In genomic region chr5:55633574-55634203, GRCh38 we compare ENCODE assay signal across 10 cellular contexts.
DNase-seq lines count a peak whose midpoint lies in the region; ATAC-seq and TF ChIP-seq lines count a peak whose summit lies in the region.
"Had no signal": no experiment of that assay in that cellular context is flagged by ENCODE, and none has a peak within 500 bp of the region (broad histone marks: within the 10 kb centered on the region; RNA-seq: fewer than 3 reads in every experiment).

No MANE protein-coding gene starts in this region.

- H3K36me3 Mint-ChIP-seq in activated CD4-positive, alpha-beta memory T cell treated with anti-CD3 and anti-CD28 coated beads, Interleukin-2, amount 10 ng/mL, durations not matched to agents 7 days and 5 days (ENCODE audit: low read depth) = peaks cover 14% of the 10 kb centered on the region
- peaks cover 5% of the 10 kb centered on the region for H3K36me3 Mint-ChIP-seq in activated CD4-positive, alpha-beta memory T cell treated with anti-CD3 and anti-CD28 coated beads for 36 hours
- peaks cover 3% of the 10 kb centered on the region; the same call in 1 of the 2 replicates for H3K36me3 Mint-ChIP-seq in WTC11

- CTCF ChIA-PET in activated CD4-positive, alpha-beta memory T cell treated with anti-CD3 and anti-CD28 coated beads, Interleukin-2, amount 10 ng/mL, durations not matched to agents 7 days and 5 days (lab: Charles Lee) = no interaction called here
- CTCF ChIA-PET in activated CD4-positive, alpha-beta memory T cell treated with anti-CD3 and anti-CD28 coated beads for 36 hours (lab: Charles Lee) = no interaction called here
- CTCF ChIA-PET in WTC11 (lab: Charles Lee) = no interaction called here

- H3K27ac Mint-ChIP-seq in activated CD4-positive, alpha-beta memory T cell treated with anti-CD3 and anti-CD28 coated beads, Interleukin-2, amount 10 ng/mL, durations not matched to agents 7 days and 5 days = peak overlapping the region; percentile 29
- no peak overlapping the region for H3K27ac Mint-ChIP-seq in activated CD4-positive, alpha-beta memory T cell treated with anti-CD3 and anti-CD28 coated beads for 36 hours
- peak overlapping the region; percentile 11; the same call in 1 of the 2 replicates for H3K27ac Mint-ChIP-seq in WTC11

- intact Hi-C loops in activated CD4-positive, alpha-beta memory T cell treated with anti-CD3 and anti-CD28 coated beads for 36 hours (cut with micrococcal nuclease) = no loop called here
- intact Hi-C loops in tibial artery (cut with DNase I; ENCODE audit: low total_unique reads) = no loop called here

- H3K27me3 ChIP-seq in right atrium auricular region (no peaks in the 10 kb centered on the region), tibial artery (no peaks in the 10 kb centered on the region)
- H3K27me3 ChIP-seq: BLaER1 had no signal

- no peak for ATAC-seq in WTC11
- no peak for ATAC-seq in GM18517 (IDR thresholded peaks at IDR 0.05; ENCODE audit: unreplicated experiment)

- peak overlapping the region; percentile 75 to 88 for H3K27ac ChIP-seq in right atrium auricular region
- peak overlapping the region; percentile 53 to 57 for H3K27ac ChIP-seq in tibial artery
- H3K27ac ChIP-seq: BLaER1 had no signal

- H3K4me3 ChIP-seq in right atrium auricular region (peak overlapping the region in 1 of 2 donors; percentile 6), tibial artery (no peak overlapping the region)
- H3K4me3 ChIP-seq: BLaER1 had no signal

- H3K4me3 Mint-ChIP-seq in activated CD4-positive, alpha-beta memory T cell treated with anti-CD3 and anti-CD28 coated beads, Interleukin-2, amount 10 ng/mL, durations not matched to agents 7 days and 5 days = no peak overlapping the region
- H3K4me3 Mint-ChIP-seq in activated CD4-positive, alpha-beta memory T cell treated with anti-CD3 and anti-CD28 coated beads for 36 hours = no peak overlapping the region
- no peak overlapping the region for H3K4me3 Mint-ChIP-seq in WTC11

- TF ChIP-seq CTCF in WTC11 (IDR thresholded peaks at IDR 0.05) = no peak
- no peak for TF ChIP-seq CTCF in right atrium auricular region (IDR thresholded peaks at IDR 0.05)
- TF ChIP-seq CTCF in tibial artery (IDR thresholded peaks at IDR 0.05) = no peak
- no peak for TF ChIP-seq CTCF in GM20000 (IDR thresholded peaks at IDR 0.05; ENCODE audit: extremely low read depth, missing control alignments)

- no peaks in the 10 kb centered on the region for H3K36me3 ChIP-seq in right atrium auricular region
- no peaks in the 10 kb centered on the region for H3K36me3 ChIP-seq in tibial artery

- H3K4me1 ChIP-seq in right atrium auricular region = peaks cover 0 to 39% of the 10 kb centered on the region in 2 donors
- peaks cover 0 to 51% (median 13%) of the 10 kb centered on the region in 4 donors for H3K4me1 ChIP-seq in tibial artery
- H3K4me1 ChIP-seq: BLaER1 had no signal

- POLR2A ChIA-PET in activated CD4-positive, alpha-beta memory T cell treated with anti-CD3 and anti-CD28 coated beads, Interleukin-2, amount 10 ng/mL, durations not matched to agents 7 days and 5 days (lab: Charles Lee) = no interaction called here
- POLR2A ChIA-PET in activated CD4-positive, alpha-beta memory T cell treated with anti-CD3 and anti-CD28 coated beads for 36 hours (lab: Charles Lee) = no interaction called here
- POLR2A ChIA-PET in WTC11 (lab: Charles Lee) = no interaction called here

- no peak for DNase-seq in activated CD4-positive, alpha-beta memory T cell treated with anti-CD3 and anti-CD28 coated beads, Interleukin-2, amount 10 ng/mL, durations not matched to agents 7 days and 5 days
- no peak for DNase-seq in activated CD4-positive, alpha-beta memory T cell treated with anti-CD3 and anti-CD28 coated beads for 36 hours
- no peak for DNase-seq in WTC11 (ENCODE audit: low spot score)
- DNase-seq in right atrium auricular region (ENCODE audit: low spot score) = peak; percentile 69
- no peak for DNase-seq in tibial artery
- DNase-seq in GM20000 (ENCODE audit: low spot score) = no peak
- no peak for DNase-seq in activated T-cell treated with anti-CD3 and anti-CD28 coated beads for 4 hours
- DNase-seq: NCI-H1105 had no signal

- no peaks in the 10 kb centered on the region for H3K9me3 ChIP-seq in right atrium auricular region
- H3K9me3 ChIP-seq in tibial artery = no peaks in the 10 kb centered on the region
- H3K9me3 ChIP-seq: BLaER1 had no signal

- H3K27me3 Mint-ChIP-seq in activated CD4-positive, alpha-beta memory T cell treated with anti-CD3 and anti-CD28 coated beads, Interleukin-2, amount 10 ng/mL, durations not matched to agents 7 days and 5 days = no peaks in the 10 kb centered on the region
- no peaks in the 10 kb centered on the region for H3K27me3 Mint-ChIP-seq in activated CD4-positive, alpha-beta memory T cell treated with anti-CD3 and anti-CD28 coated beads for 36 hours
- no peaks in the 10 kb centered on the region for H3K27me3 Mint-ChIP-seq in WTC11 (ENCODE audit: low read depth)

- no peaks in the 10 kb centered on the region for H3K9me3 Mint-ChIP-seq in activated CD4-positive, alpha-beta memory T cell treated with anti-CD3 and anti-CD28 coated beads, Interleukin-2, amount 10 ng/mL, durations not matched to agents 7 days and 5 days
- no peaks in the 10 kb centered on the region for H3K9me3 Mint-ChIP-seq in activated CD4-positive, alpha-beta memory T cell treated with anti-CD3 and anti-CD28 coated beads for 36 hours
- no peaks in the 10 kb centered on the region for H3K9me3 Mint-ChIP-seq in WTC11

- peaks cover 10% of the 10 kb centered on the region for H3K4me1 Mint-ChIP-seq in activated CD4-positive, alpha-beta memory T cell treated with anti-CD3 and anti-CD28 coated beads, Interleukin-2, amount 10 ng/mL, durations not matched to agents 7 days and 5 days
- H3K4me1 Mint-ChIP-seq in activated CD4-positive, alpha-beta memory T cell treated with anti-CD3 and anti-CD28 coated beads for 36 hours (ENCODE audit: low read depth) = peaks cover 7% of the 10 kb centered on the region
- H3K4me1 Mint-ChIP-seq in WTC11 = peaks cover 24% of the 10 kb centered on the region

TF ChIP-seq in WTC11, 78 proteins besides CTCF, POLR2A, EP300 and RAD21:
- TF ChIP-seq NR1H2 (CRISPR knock-in tag; IDR thresholded peaks at IDR 0.05) (no peak), AFF4 (CRISPR knock-in tag; IDR thresholded peaks at IDR 0.05; ENCODE audit: borderline replicate concordance) (no peak), NFATC4 (CRISPR knock-in tag; IDR thresholded peaks at IDR 0.05) (no peak), HMGA2 (CRISPR knock-in tag; IDR thresholded peaks at IDR 0.05) (no peak), ESRRA (CRISPR knock-in tag; IDR thresholded peaks at IDR 0.05; ENCODE audit: borderline replicate concordance) (no peak), MYBL2 (CRISPR knock-in tag; IDR thresholded peaks at IDR 0.05) (no peak), ZNF121 (CRISPR knock-in tag; IDR thresholded peaks at IDR 0.05) (no peak), ZNF232 (CRISPR knock-in tag; IDR thresholded peaks at IDR 0.05) (no peak)
- TF ChIP-seq, protein P1, sequence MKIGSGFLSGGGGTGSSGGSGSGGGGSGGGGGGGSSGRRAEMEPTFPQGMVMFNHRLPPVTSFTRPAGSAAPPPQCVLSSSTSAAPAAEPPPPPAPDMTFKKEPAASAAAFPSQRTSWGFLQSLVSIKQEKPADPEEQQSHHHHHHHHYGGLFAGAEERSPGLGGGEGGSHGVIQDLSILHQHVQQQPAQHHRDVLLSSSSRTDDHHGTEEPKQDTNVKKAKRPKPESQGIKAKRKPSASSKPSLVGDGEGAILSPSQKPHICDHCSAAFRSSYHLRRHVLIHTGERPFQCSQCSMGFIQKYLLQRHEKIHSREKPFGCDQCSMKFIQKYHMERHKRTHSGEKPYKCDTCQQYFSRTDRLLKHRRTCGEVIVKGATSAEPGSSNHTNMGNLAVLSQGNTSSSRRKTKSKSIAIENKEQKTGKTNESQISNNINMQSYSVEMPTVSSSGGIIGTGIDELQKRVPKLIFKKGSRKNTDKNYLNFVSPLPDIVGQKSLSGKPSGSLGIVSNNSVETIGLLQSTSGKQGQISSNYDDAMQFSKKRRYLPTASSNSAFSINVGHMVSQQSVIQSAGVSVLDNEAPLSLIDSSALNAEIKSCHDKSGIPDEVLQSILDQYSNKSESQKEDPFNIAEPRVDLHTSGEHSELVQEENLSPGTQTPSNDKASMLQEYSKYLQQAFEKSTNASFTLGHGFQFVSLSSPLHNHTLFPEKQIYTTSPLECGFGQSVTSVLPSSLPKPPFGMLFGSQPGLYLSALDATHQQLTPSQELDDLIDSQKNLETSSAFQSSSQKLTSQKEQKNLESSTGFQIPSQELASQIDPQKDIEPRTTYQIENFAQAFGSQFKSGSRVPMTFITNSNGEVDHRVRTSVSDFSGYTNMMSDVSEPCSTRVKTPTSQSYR (CRISPR knock-in tag; IDR thresholded peaks at IDR 0.05) = no peak
TF ChIP-seq in WTC11: peak in this region for 0.
